Comparison of ENCODE assay signal across 18 cellular contexts in the genomic region with DNA sequence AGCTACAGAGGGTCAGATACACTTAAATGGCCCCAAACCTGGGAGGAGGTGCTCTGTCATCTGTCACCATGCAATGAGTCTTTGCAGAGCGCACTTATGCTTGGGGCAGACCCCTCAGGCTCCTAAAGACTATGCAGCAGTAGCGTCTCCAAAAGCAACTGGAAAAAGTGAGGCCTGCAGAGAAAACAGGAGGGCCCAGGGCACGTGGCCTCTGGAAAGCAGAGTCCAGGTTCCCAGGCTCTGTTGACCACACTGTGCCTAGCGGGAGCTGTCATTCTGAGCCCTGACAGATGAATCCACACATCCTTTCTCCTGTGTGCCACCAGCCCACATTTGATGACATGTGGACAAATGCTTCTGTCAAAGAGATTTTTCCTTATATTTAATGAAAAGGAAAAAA.
DNase-seq lines count a peak whose midpoint lies in the region; ATAC-seq and TF ChIP-seq lines count a peak whose summit lies in the region.
"Had no signal": no experiment of that assay in that cellular context is flagged by ENCODE, and none has a peak within 500 bp of the region (broad histone marks: within the 10 kb centered on the region; RNA-seq: fewer than 3 reads in every experiment).

No MANE protein-coding gene starts in this region.

- H3K4me2 ChIP-seq in H9 (ENCODE audit: insufficient read depth, insufficient read length, low read length) = no peak overlapping the region
- H3K4me2 ChIP-seq: BLaER1 treated with 17β-estradiol and CSF1 and Interleukin-3, amounts not matched to agents 10 nM and 100 nM had no signal

- TF ChIP-seq CTCF in H9 (conservative IDR thresholded peaks at IDR 0.05) (no peak), osteocyte (IDR thresholded peaks at IDR 0.05) (no peak), vagina (IDR thresholded peaks at IDR 0.05) (no peak)

- H2BK15ac ChIP-seq in H9 (ENCODE audit: low read depth, low read length) = no peak overlapping the region

- no peak overlapping the region for H3K4me3 ChIP-seq in vagina
- H3K4me3 ChIP-seq: BLaER1 treated with 17β-estradiol and CSF1 and Interleukin-3, amounts not matched to agents 10 nM and 100 nM; GM23248 had no signal

- H3K4me3 Mint-ChIP-seq in H9 (no peak overlapping the region), osteocyte (ENCODE audit: unreplicated experiment) (no peak overlapping the region)
- H3K4me3 Mint-ChIP-seq in activated CD4-positive, alpha-beta T cell treated with anti-CD3 and anti-CD28 coated beads, Interleukin-2, amount 10 ng/mL, durations not matched to agents 24 days and 14 days = no peak overlapping the region
- H3K4me3 Mint-ChIP-seq: B cell; CD8-positive, alpha-beta T cell had no signal

- TF ChIP-seq POLR2A in vagina (IDR thresholded peaks at IDR 0.05) = no peak

- no peak overlapping the region for H3K56ac ChIP-seq in H9 (ENCODE audit: insufficient read length, low read depth, low read length)

- no peak overlapping the region for H3K18ac ChIP-seq in H9 (ENCODE audit: insufficient read length, low read depth, low read length)

- no peak overlapping the region for H4K5ac ChIP-seq in H9 (ENCODE audit: insufficient read length, low read depth, low read length)

- no peak for ATAC-seq in HG02885 (IDR thresholded peaks at IDR 0.05; ENCODE audit: poor library complexity, unreplicated experiment)
- ATAC-seq: CD8-positive, alpha-beta T cell had no signal

- no peaks in the 10 kb centered on the region for H3K23me2 ChIP-seq in H9 (ENCODE audit: insufficient read length, low read depth, low read length, poor library complexity, severe bottlenecking)

- peak; percentile 8 for DNase-seq in H9
- DNase-seq in activated CD8-positive, alpha-beta memory T cell treated with anti-CD3 and anti-CD28 coated beads, Interleukin-2, amount 50 U/mL, for 48 hours = peak; percentile 10
- DNase-seq in osteocyte (ENCODE audit: extremely low spot score, unreplicated experiment) = peak; percentile 36
- peak; percentile 40 to 67 for DNase-seq in vagina (ENCODE audit: extremely low spot score in 2 of 2)
- no peak for DNase-seq in stimulated activated CD4-positive, alpha-beta T cell treated with anti-CD3 and anti-CD28 coated beads, Interleukin-2, amount 100 ng/mL, for 24 hours
- DNase-seq in activated CD4-positive, alpha-beta T cell treated with anti-CD3 and anti-CD28 coated beads, Interleukin-2, amount 10 ng/mL, durations not matched to agents 24 days and 14 days = no peak
- DNase-seq: COR-L47, DMS 273 treated with DMSO at 0.1 percent for 48 hours, DMS53, DND-41, EL, GM23248, HCEC 1CT had no signal

- H3K4ac ChIP-seq in H9 (ENCODE audit: low read depth, low read length) = no peak overlapping the region

- peaks cover 5% of the 10 kb centered on the region for H3K27me3 Mint-ChIP-seq in H9 (ENCODE audit: low read depth)
- H3K27me3 Mint-ChIP-seq in osteocyte (ENCODE audit: unreplicated experiment) = no peaks in the 10 kb centered on the region
- H3K27me3 Mint-ChIP-seq in activated CD4-positive, alpha-beta T cell treated with anti-CD3 and anti-CD28 coated beads, Interleukin-2, amount 10 ng/mL, durations not matched to agents 24 days and 14 days = no peaks in the 10 kb centered on the region
- H3K27me3 Mint-ChIP-seq: B cell had no signal

- no peaks in the 10 kb centered on the region for H3K79me2 ChIP-seq in H9 (ENCODE audit: insufficient read depth, low read length)

- no peak overlapping the region for H3T11ph ChIP-seq in H9 (ENCODE audit: low read length)

- H4K8ac ChIP-seq in H9 (replicated peaks; ENCODE audit: insufficient read length, low read depth, low read length) = no peak overlapping the region

- no peak overlapping the region for H2BK120ac ChIP-seq in H9 (ENCODE audit: low read depth, low read length, poor library complexity, severe bottlenecking)

- H4K20me1 ChIP-seq in H9 (ENCODE audit: control insufficient read depth, insufficient read depth, insufficient read length) = no peaks in the 10 kb centered on the region
- H4K20me1 ChIP-seq: BLaER1 treated with 17β-estradiol and CSF1 and Interleukin-3, amounts not matched to agents 10 nM and 100 nM had no signal

- no peak overlapping the region for H3K27ac Mint-ChIP-seq in H9
- H3K27ac Mint-ChIP-seq in osteocyte (ENCODE audit: unreplicated experiment) = no peak overlapping the region
- H3K27ac Mint-ChIP-seq in activated CD4-positive, alpha-beta T cell treated with anti-CD3 and anti-CD28 coated beads, Interleukin-2, amount 10 ng/mL, durations not matched to agents 24 days and 14 days = no peak overlapping the region
- H3K27ac Mint-ChIP-seq: B cell; CD8-positive, alpha-beta T cell had no signal

- H3K4me1 Mint-ChIP-seq in H9 (peaks cover 4% of the 10 kb centered on the region in 2 experiments; a peak in 1 of 4 replicates), osteocyte (ENCODE audit: unreplicated experiment) (peaks cover 8% of the 10 kb centered on the region)
- no peaks in the 10 kb centered on the region for H3K4me1 Mint-ChIP-seq in activated CD4-positive, alpha-beta T cell treated with anti-CD3 and anti-CD28 coated beads, Interleukin-2, amount 10 ng/mL, durations not matched to agents 24 days and 14 days
- H3K4me1 Mint-ChIP-seq: B cell had no signal

- H3K23ac ChIP-seq in H9 (ENCODE audit: insufficient read length, low read depth, low read length) = no peak overlapping the region

- H2AK5ac ChIP-seq in H9 (ENCODE audit: insufficient read length, low read length) = no peak overlapping the region

- no peaks in the 10 kb centered on the region for H3K4me1 ChIP-seq in H9 (ENCODE audit: insufficient read depth, low read length)
- no peaks in the 10 kb centered on the region for H3K4me1 ChIP-seq in vagina

- H3K79me1 ChIP-seq in H9 (ENCODE audit: insufficient read depth, low read depth, low read length, poor library complexity, severe bottlenecking) = no peaks in the 10 kb centered on the region

- no peak overlapping the region for H3K9ac ChIP-seq in H9 (ENCODE audit: extremely low read depth, insufficient read length, low read length)
- H3K9ac ChIP-seq: BLaER1 treated with 17β-estradiol and CSF1 and Interleukin-3, amounts not matched to agents 10 nM and 100 nM; GM23248 had no signal

- H3K27me3 ChIP-seq in H9 (ENCODE audit: insufficient read depth, low read length) (no peaks in the 10 kb centered on the region), vagina (no peaks in the 10 kb centered on the region)
- H3K27me3 ChIP-seq: BLaER1 treated with 17β-estradiol and CSF1 and Interleukin-3, amounts not matched to agents 10 nM and 100 nM had no signal

- H4K91ac ChIP-seq in H9 (ENCODE audit: insufficient read length, low read depth, low read length) = no peak overlapping the region

- peaks cover 22 to 32% (median 24%) of the 10 kb centered on the region in 3 experiments for H3K36me3 Mint-ChIP-seq in H9 (ENCODE audit: insufficient read depth in 1 of 3, low read depth in 3 of 3)
- H3K36me3 Mint-ChIP-seq in osteocyte (ENCODE audit: unreplicated experiment) = peaks cover 11% of the 10 kb centered on the region
- H3K36me3 Mint-ChIP-seq in activated CD4-positive, alpha-beta T cell treated with anti-CD3 and anti-CD28 coated beads, Interleukin-2, amount 10 ng/mL, durations not matched to agents 24 days and 14 days (ENCODE audit: low read depth) = peaks cover 2% of the 10 kb centered on the region

- no peak overlapping the region for H2BK20ac ChIP-seq in H9 (ENCODE audit: low read depth, low read length, poor library complexity, severe bottlenecking)

- H2BK5ac ChIP-seq in H9 (ENCODE audit: insufficient read length, low read length) = no peak overlapping the region

- H3K9me3 ChIP-seq in H9 (ENCODE audit: control insufficient read depth, low read depth, low read length) (no peaks in the 10 kb centered on the region), vagina (no peaks in the 10 kb centered on the region)

- H3K9me3 Mint-ChIP-seq in H9 (peaks cover 25 to 29% of the 10 kb centered on the region in 2 experiments), osteocyte (ENCODE audit: unreplicated experiment) (peaks cover 6% of the 10 kb centered on the region)
- peaks cover 18% of the 10 kb centered on the region for H3K9me3 Mint-ChIP-seq in activated CD4-positive, alpha-beta T cell treated with anti-CD3 and anti-CD28 coated beads, Interleukin-2, amount 10 ng/mL, durations not matched to agents 24 days and 14 days

- no peak overlapping the region for H2AFZ ChIP-seq in H9 (ENCODE audit: low read length)
- H2AFZ ChIP-seq: GM23248 had no signal

- intact Hi-C loops in vagina (cut with DNase I) = no loop called here
- intact Hi-C loops in activated CD4-positive, alpha-beta T cell treated with anti-CD3 and anti-CD28 coated beads, Interleukin-2, amount 10 ng/mL, durations not matched to agents 24 days and 14 days (cut with micrococcal nuclease) = no loop called here

- no CpG with 5 or more reads among the region's 4 CpGs for WGBS in H9 (ENCODE audit: extremely low coverage, insufficient read length, low lambda C conversion rate)

- H3K14ac ChIP-seq in H9 (ENCODE audit: insufficient read depth, low read length) = no peak overlapping the region

- H3K36me3 ChIP-seq in vagina = no peaks in the 10 kb centered on the region

- H3K27ac ChIP-seq in H9 (ENCODE audit: insufficient read length, low read depth, low read length) = no peak overlapping the region
- H3K27ac ChIP-seq in vagina = no peak overlapping the region
- H3K27ac ChIP-seq: BLaER1 treated with 17β-estradiol and CSF1 and Interleukin-3, amounts not matched to agents 10 nM and 100 nM; GM23248; HL-60 had no signal

- H2BK12ac ChIP-seq in H9 (ENCODE audit: insufficient read length, low read depth, low read length) = no peak overlapping the region

Comparison
In these comparisons a context has a peak if more than half of its experiments do, and no peak if none do; other contexts are left out.
1. DNase-seq: peak in H9 (single experiment), activated CD8-positive, alpha-beta memory T cell treated with anti-CD3 and anti-CD28 coated beads, Interleukin-2, amount 50 U/mL, for 48 hours (single experiment), osteocyte (single experiment) and vagina (2 of 2); none in stimulated activated CD4-positive, alpha-beta T cell treated with anti-CD3 and anti-CD28 coated beads, Interleukin-2, amount 100 ng/mL, for 24 hours (0 of 2) and activated CD4-positive, alpha-beta T cell treated with anti-CD3 and anti-CD28 coated beads, Interleukin-2, amount 10 ng/mL, durations not matched to agents 24 days and 14 days (single experiment).